In the genomic region with DNA sequence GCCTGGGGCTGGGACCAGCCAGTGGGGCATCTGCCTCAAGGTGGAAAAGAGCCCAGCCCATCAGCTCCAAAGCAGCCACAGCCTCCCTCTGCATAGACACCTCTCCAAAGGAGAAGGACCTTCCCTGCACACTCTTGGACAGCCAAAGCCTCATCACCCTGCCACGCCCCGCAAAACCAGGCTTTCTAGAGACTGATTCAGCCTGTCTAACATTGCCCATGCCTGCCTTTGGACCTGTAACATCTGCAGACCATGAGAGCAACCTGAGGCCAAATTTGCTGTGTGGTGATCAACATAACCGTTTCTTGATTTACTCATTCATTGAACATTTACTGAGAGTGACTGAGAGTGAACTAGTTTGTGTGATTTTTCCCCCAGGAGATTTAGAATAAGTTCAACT, we compare ENCODE assay signal across 23 cellular contexts.
"Had no signal": no experiment of that assay in that cellular context is flagged by ENCODE, and none has a peak within 500 bp of the region (broad histone marks: within the 10 kb centered on the region; RNA-seq: fewer than 3 reads in every experiment).

No MANE protein-coding gene starts in this region.

- H3K27ac Mint-ChIP-seq: activated B cell treated with CpG ODN at 0.5 μM for 24 hours; activated CD4-positive, alpha-beta T cell treated with anti-CD3 and anti-CD28 coated beads, Interleukin-2, amount 10 ng/mL, durations not matched to agents 24 days and 14 days; activated CD8-positive, alpha-beta memory T cell treated with anti-CD3 and anti-CD28 coated beads, Interleukin-2, amount 10 ng/mL, durations not matched to agents 7 days and 5 days; activated naive CD8-positive, alpha-beta T cell; activated T-cell treated with anti-CD3 and anti-CD28 coated beads, Interleukin-2, amount 50 U/mL, for 24 hours; activated T-helper 1 cell treated with anti-CD3 and anti-CD28 coated beads, Interleukin-12 subunit alpha, Interleukin-12 subunit beta, Interleukin-2, Interleukin-4 antibody, amounts not matched to agents 30 ng/mL and 10 ng/mL and 1 ng/mL, durations not matched to agents 14 hours and 24 hours and 36 hours; brain; T-helper 17 cell had no signal

- H3K36me3 Mint-ChIP-seq: activated CD8-positive, alpha-beta memory T cell treated with anti-CD3 and anti-CD28 coated beads, Interleukin-2, amount 10 ng/mL, durations not matched to agents 7 days and 5 days; activated naive CD8-positive, alpha-beta T cell; brain had no signal

- DNase-seq: activated B cell treated with CpG ODN at 0.5 μM for 24 hours; activated CD4-positive, alpha-beta T cell treated with anti-CD3 and anti-CD28 coated beads for 1 hour; activated CD4-positive, alpha-beta T cell treated with anti-CD3 and anti-CD28 coated beads, Interleukin-2, amount 10 ng/mL, durations not matched to agents 24 days and 14 days; activated CD4-positive, alpha-beta T cell treated with anti-CD3 and anti-CD28 coated beads, Interleukin-2, amount 50 U/mL, for 48 hours; activated CD8-positive, alpha-beta memory T cell treated with anti-CD3 and anti-CD28 coated beads, Interleukin-2, amount 10 ng/mL, durations not matched to agents 7 days and 5 days; activated effector memory CD4-positive, alpha-beta T cell treated with Interleukin-2 at 50 U/mL for 16 hours; activated naive CD4-positive, alpha-beta T cell treated with Interleukin-2 at 50 U/mL for 16 hours; activated T-cell treated with anti-CD3 and anti-CD28 coated beads, Interleukin-2, amount 50 U/mL, for 24 hours; amygdala; cerebellar nuclear complex; Karpas-422; MM.1S; NCI-H1105 treated with DMSO at 0.1 percent for 48 hours; NCI-H1436 treated with DMSO at 0.1 percent for 48 hours; NCI-H187; NCI-H2081; NCI-H510A treated with DMSO at 0.1 percent for 48 hours; SIG-M5; T-helper 17 cell; T1000 had no signal

- H3K4me3 Mint-ChIP-seq: activated B cell treated with CpG ODN at 0.5 μM for 24 hours; activated CD4-positive, alpha-beta T cell treated with anti-CD3 and anti-CD28 coated beads, Interleukin-2, amount 10 ng/mL, durations not matched to agents 24 days and 14 days; activated CD8-positive, alpha-beta memory T cell treated with anti-CD3 and anti-CD28 coated beads, Interleukin-2, amount 10 ng/mL, durations not matched to agents 7 days and 5 days; activated naive CD8-positive, alpha-beta T cell; activated T-cell treated with anti-CD3 and anti-CD28 coated beads, Interleukin-2, amount 50 U/mL, for 24 hours; activated T-helper 1 cell treated with anti-CD3 and anti-CD28 coated beads, Interleukin-12 subunit alpha, Interleukin-12 subunit beta, Interleukin-2, Interleukin-4 antibody, amounts not matched to agents 30 ng/mL and 10 ng/mL and 1 ng/mL, durations not matched to agents 14 hours and 24 hours and 36 hours; brain; T-helper 17 cell had no signal

- H3K4me1 Mint-ChIP-seq: activated B cell treated with CpG ODN at 0.5 μM for 24 hours; activated CD4-positive, alpha-beta T cell treated with anti-CD3 and anti-CD28 coated beads, Interleukin-2, amount 10 ng/mL, durations not matched to agents 24 days and 14 days; activated CD8-positive, alpha-beta memory T cell treated with anti-CD3 and anti-CD28 coated beads, Interleukin-2, amount 10 ng/mL, durations not matched to agents 7 days and 5 days; T-helper 17 cell had no signal

- H3K9me3 Mint-ChIP-seq: activated B cell treated with CpG ODN at 0.5 μM for 24 hours; activated T-cell treated with anti-CD3 and anti-CD28 coated beads, Interleukin-2, amount 50 U/mL, for 24 hours; activated T-helper 1 cell treated with anti-CD3 and anti-CD28 coated beads, Interleukin-12 subunit alpha, Interleukin-12 subunit beta, Interleukin-2, Interleukin-4 antibody, amounts not matched to agents 30 ng/mL and 10 ng/mL and 1 ng/mL, durations not matched to agents 14 hours and 24 hours and 36 hours had no signal

- H3K27me3 Mint-ChIP-seq: activated B cell treated with CpG ODN at 0.5 μM for 24 hours; activated CD4-positive, alpha-beta T cell treated with anti-CD3 and anti-CD28 coated beads, Interleukin-2, amount 10 ng/mL, durations not matched to agents 24 days and 14 days; activated CD8-positive, alpha-beta memory T cell treated with anti-CD3 and anti-CD28 coated beads, Interleukin-2, amount 10 ng/mL, durations not matched to agents 7 days and 5 days; activated T-cell treated with anti-CD3 and anti-CD28 coated beads, Interleukin-2, amount 50 U/mL, for 24 hours had no signal
